In the genomic region with DNA sequence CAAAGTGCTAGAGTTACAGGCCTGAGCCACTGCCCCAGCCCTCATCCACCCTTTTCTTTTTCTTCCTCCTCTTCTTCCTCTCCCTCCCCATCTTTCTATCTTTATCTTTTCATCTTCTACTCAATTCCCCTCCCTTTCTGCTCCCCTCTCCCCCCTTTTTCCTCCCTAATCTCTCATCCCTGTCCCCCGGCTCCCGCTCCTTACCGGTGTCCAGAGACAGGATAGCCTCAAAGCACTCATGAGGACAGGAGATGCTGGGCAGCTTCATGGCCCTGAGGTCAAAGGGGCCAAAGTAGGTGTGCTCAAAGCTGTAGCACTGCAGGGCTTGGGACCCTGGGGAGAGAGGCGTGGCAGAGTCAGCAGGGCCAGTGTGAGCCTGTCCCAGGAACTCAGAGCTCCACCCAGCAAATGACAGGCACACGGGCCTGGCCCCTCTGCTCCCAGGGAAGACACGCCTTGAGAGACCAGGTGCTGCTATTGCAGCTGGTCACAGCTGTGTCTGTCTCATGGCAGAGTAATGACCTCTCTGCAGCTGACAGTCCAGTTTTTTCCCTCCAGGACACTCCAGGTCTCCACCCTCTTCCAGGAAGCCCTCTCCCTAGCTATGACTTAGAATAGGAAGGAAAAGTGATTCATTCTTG, we compare ENCODE assay signal across 2 cellular contexts.
A peak's percentile ranks its signal among the peaks of the same experiment; 100 is the strongest.
TF ChIP-seq lines count a peak whose summit lies in the region.

No MANE protein-coding gene starts in this region.

TF ChIP-seq in HCT116, 20 proteins besides CTCF, POLR2A, EP300 and RAD21:
- TF ChIP-seq YY1 (IDR thresholded peaks at IDR 0.05; ENCODE audit: extremely low read depth, insufficient replicate concordance, low read depth, low read length) (no peak), TCF7L2 (IDR thresholded peaks at IDR 0.05; ENCODE audit: borderline replicate concordance, extremely low read depth, insufficient read depth, insufficient read length) (no peak), CEBPB (IDR thresholded peaks at IDR 0.05; ENCODE audit: low read depth) (no peak), POLR2AphosphoS5 (IDR thresholded peaks at IDR 0.05; ENCODE audit: low read depth, low read length) (peak; percentile 35; the same call in 1 of the 2 replicates), SP1 (IDR thresholded peaks at IDR 0.05; ENCODE audit: low read depth) (peak; percentile 15; the same call in 1 of the 2 replicates)

TF ChIP-seq in GM12878, 131 proteins besides CTCF, POLR2A, EP300 and RAD21:
- TF ChIP-seq ZZZ3 (IDR thresholded peaks at IDR 0.05; ENCODE audit: control insufficient read depth, insufficient read length, low read depth) (no peak), ETV6 (conservative IDR thresholded peaks at IDR 0.05 in 1 of 2, IDR thresholded peaks at IDR 0.05 in 1 of 2; ENCODE audit: borderline replicate concordance in 1 of 2, low read depth in 1 of 2) (no peak), ASH2L (IDR thresholded peaks at IDR 0.05; ENCODE audit: borderline replicate concordance, low read depth) (no peak)
- TF ChIP-seq, protein P1, sequence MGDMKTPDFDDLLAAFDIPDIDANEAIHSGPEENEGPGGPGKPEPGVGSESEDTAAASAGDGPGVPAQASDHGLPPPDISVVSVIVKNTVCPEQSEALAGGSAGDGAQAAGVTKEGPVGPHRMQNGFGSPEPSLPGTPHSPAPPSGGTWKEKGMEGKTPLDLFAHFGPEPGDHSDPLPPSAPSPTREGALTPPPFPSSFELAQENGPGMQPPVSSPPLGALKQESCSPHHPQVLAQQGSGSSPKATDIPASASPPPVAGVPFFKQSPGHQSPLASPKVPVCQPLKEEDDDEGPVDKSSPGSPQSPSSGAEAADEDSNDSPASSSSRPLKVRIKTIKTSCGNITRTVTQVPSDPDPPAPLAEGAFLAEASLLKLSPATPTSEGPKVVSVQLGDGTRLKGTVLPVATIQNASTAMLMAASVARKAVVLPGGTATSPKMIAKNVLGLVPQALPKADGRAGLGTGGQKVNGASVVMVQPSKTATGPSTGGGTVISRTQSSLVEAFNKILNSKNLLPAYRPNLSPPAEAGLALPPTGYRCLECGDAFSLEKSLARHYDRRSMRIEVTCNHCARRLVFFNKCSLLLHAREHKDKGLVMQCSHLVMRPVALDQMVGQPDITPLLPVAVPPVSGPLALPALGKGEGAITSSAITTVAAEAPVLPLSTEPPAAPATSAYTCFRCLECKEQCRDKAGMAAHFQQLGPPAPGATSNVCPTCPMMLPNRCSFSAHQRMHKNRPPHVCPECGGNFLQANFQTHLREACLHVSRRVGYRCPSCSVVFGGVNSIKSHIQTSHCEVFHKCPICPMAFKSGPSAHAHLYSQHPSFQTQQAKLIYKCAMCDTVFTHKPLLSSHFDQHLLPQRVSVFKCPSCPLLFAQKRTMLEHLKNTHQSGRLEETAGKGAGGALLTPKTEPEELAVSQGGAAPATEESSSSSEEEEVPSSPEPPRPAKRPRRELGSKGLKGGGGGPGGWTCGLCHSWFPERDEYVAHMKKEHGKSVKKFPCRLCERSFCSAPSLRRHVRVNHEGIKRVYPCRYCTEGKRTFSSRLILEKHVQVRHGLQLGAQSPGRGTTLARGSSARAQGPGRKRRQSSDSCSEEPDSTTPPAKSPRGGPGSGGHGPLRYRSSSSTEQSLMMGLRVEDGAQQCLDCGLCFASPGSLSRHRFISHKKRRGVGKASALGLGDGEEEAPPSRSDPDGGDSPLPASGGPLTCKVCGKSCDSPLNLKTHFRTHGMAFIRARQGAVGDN (IDR thresholded peaks at IDR 0.05): no peak
